ENCODE assay signal across 1 cellular context in the genomic region with DNA sequence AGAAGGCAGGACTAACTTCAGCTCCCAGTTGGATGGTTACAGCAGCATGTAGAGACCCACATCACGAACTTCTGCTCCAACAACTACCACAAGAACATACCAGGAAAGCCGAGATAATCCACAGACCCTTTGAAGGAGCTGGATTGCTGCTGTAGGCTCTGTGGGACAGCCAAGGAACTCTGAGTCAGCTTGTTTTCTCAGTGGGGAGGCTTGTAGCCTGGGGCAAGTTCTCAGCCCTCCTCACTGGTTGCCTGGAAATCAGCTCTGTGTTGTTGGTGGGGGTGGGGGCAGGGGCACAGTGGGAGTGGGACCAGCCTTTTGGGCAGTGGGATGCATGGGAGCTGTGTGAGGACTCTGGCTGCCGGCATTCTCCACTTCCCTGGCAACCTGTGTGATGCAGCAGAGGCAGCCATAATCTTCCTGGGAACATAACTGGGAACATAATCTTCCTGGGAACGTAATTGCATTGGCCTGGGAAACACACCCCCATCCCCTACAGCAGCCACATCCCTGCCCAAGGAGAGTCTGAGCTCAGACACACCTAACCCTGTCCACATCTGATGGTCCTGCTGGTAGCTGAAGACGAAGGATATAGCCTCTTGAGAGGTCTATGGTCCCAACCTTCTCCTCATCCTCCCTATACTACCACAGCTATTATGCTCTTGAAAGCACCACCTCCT.
TF ChIP-seq lines count a peak whose summit lies in the region.

No MANE protein-coding gene starts in this region.

TF ChIP-seq in HepG2, 621 proteins besides CTCF, POLR2A, EP300 and RAD21 (continued from another document):
- TF ChIP-seq, protein P1, sequence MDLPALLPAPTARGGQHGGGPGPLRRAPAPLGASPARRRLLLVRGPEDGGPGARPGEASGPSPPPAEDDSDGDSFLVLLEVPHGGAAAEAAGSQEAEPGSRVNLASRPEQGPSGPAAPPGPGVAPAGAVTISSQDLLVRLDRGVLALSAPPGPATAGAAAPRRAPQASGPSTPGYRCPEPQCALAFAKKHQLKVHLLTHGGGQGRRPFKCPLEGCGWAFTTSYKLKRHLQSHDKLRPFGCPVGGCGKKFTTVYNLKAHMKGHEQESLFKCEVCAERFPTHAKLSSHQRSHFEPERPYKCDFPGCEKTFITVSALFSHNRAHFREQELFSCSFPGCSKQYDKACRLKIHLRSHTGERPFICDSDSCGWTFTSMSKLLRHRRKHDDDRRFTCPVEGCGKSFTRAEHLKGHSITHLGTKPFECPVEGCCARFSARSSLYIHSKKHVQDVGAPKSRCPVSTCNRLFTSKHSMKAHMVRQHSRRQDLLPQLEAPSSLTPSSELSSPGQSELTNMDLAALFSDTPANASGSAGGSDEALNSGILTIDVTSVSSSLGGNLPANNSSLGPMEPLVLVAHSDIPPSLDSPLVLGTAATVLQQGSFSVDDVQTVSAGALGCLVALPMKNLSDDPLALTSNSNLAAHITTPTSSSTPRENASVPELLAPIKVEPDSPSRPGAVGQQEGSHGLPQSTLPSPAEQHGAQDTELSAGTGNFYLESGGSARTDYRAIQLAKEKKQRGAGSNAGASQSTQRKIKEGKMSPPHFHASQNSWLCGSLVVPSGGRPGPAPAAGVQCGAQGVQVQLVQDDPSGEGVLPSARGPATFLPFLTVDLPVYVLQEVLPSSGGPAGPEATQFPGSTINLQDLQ (CRISPR knock-in tag; IDR thresholded peaks at IDR 0.05): no peak
